In the genomic region with DNA sequence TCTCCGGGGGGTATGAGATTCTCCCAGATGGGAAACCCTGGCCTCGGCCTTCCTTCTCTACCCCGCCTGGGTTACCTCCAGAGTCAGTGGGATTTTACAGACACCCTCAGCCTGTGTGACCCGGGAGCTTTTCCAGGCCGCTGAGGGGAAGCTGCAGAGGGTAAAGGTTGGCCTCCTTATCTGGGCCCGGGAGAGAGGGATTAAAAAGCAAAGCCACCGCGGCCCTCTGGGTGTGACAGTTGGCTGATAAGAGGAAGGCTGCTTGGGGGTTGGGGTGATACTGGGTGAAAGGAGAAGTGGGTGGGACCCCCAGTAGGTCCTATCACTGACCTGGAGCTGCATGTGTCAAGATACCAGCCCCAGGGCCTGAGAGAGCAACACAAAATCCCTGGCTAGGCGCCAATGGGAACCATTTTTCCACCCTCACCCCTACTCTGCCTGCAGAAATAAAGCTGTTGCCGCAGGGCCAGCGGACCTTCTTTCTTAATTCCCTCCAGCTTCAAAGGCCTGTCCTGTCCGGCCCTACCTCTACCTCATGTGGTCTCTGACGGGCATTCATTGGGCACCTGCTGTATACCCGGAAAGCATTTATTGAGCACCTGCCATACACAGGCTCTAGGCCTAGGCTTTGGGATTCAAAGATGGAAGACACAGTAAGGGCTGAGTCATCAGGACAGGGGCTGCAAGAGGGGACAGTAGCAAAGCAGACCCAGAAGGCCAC, we compare ENCODE assay signal across 1 cellular context.
TF ChIP-seq lines count a peak whose summit lies in the region.

No MANE protein-coding gene starts in this region.

TF ChIP-seq in H1, 55 proteins besides CTCF, POLR2A, EP300 and RAD21 (continued from another document):
- TF ChIP-seq, protein P1, sequence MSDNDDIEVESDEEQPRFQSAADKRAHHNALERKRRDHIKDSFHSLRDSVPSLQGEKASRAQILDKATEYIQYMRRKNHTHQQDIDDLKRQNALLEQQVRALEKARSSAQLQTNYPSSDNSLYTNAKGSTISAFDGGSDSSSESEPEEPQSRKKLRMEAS (IDR thresholded peaks at IDR 0.05) = no peak
- TF ChIP-seq NRF1 (IDR thresholded peaks at IDR 0.05; ENCODE audit: low read depth, low read length) (no peak), CHD1 (IDR thresholded peaks at IDR 0.05; ENCODE audit: low read depth, low read length) (no peak), MAFK (IDR thresholded peaks at IDR 0.05; ENCODE audit: low read depth, low read length) (no peak), TEAD4 (IDR thresholded peaks at IDR 0.05; ENCODE audit: low read depth, low read length) (no peak), PHF8 (conservative IDR thresholded peaks at IDR 0.05; ENCODE audit: low read depth, low read length) (no peak), CTBP2 (IDR thresholded peaks at IDR 0.05; ENCODE audit: borderline replicate concordance, insufficient read depth, insufficient read length, low read length) (no peak), CREB1 (IDR thresholded peaks at IDR 0.05) (no peak), SP1 (IDR thresholded peaks at IDR 0.05; ENCODE audit: low read depth, low read length) (no peak), SIX5 (IDR thresholded peaks at IDR 0.05; ENCODE audit: low read depth, low read length) (no peak)
- TF ChIP-seq, protein P2, sequence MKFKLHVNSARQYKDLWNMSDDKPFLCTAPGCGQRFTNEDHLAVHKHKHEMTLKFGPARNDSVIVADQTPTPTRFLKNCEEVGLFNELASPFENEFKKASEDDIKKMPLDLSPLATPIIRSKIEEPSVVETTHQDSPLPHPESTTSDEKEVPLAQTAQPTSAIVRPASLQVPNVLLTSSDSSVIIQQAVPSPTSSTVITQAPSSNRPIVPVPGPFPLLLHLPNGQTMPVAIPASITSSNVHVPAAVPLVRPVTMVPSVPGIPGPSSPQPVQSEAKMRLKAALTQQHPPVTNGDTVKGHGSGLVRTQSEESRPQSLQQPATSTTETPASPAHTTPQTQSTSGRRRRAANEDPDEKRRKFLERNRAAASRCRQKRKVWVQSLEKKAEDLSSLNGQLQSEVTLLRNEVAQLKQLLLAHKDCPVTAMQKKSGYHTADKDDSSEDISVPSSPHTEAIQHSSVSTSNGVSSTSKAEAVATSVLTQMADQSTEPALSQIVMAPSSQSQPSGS (IDR thresholded peaks at IDR 0.05; ENCODE audit: low read length) = no peak
